ENCODE assay signal across 1 cellular context in genomic region chr10:71842424-71842823, GRCh38.
A peak's percentile ranks its signal among the peaks of the same experiment; 100 is the strongest.
TF ChIP-seq lines count a peak whose summit lies in the region.

No MANE protein-coding gene starts in this region.

TF ChIP-seq in HEK293, 187 proteins besides CTCF, POLR2A, EP300 and RAD21:
- TF ChIP-seq PRDM10 (tag by site-specific recombination; IDR thresholded peaks at IDR 0.05) = peak; percentile 65
- no peak for TF ChIP-seq ZNF837 (tag by site-specific recombination; IDR thresholded peaks at IDR 0.05)
